Comparison of ENCODE assay signal across 8 cellular contexts in genomic region chr6:13711726-13712484, GRCh38. TPM values are rescaled to one million over a fixed set of nuclear protein-coding genes. Genes with fewer than 3 reads are reported as not detected.
DNase-seq lines count a peak whose midpoint lies in the region; ATAC-seq and TF ChIP-seq lines count a peak whose summit lies in the region.

Gene RANBP9, minus strand, starts transcription at chr6:13711835. Its CDS starts 330 bp downstream, at chr6:13711505.

- peak; percentile 76 for DNase-seq in AG04450 (ENCODE audit: low read depth, low spot score)
- DNase-seq in NCI-H2196 treated with DMSO at 0.1 percent for 48 hours (lab: John Stamatoyannopoulos, UW; ENCODE audit: unreplicated experiment) = peak; percentile 95
- DNase-seq in activated B cell treated with CpG ODN at 0.5 μM for 24 hours = peak; percentile 92
- peak; percentile 88 to 95 for DNase-seq in cardiac fibroblast (ENCODE audit: low read depth in 2 of 2)
- peak; percentile 83 for DNase-seq in inferior parietal cortex (ENCODE audit: extremely low spot score)
- peak; percentile 68 to 80 for DNase-seq in stimulated activated CD4-positive, alpha-beta T cell treated with anti-CD3 and anti-CD28 coated beads, Interleukin-12 subunit alpha, Interleukin-12 subunit beta, amount 100 ng/mL, for 24 hours (ENCODE audit: low read depth in 2 of 2)

- peaks cover 5% of the 10 kb centered on the region; the same call in 1 of the 2 replicates for H3K9me3 ChIP-seq in AG04450 (ENCODE audit: control insufficient read depth, insufficient read depth, low read length)

- intact Hi-C loops in activated B cell treated with CpG ODN at 0.5 μM for 24 hours (cut with micrococcal nuclease) = loop anchor here (1.0 to 5.0 kb wide), 7 partner anchors 35 to 1535 kb away; partner anchors contain the start of genes GFOD1, JARID2, MCUR1 and NOL7

- H3K4me3 ChIP-seq in AG04450 (ENCODE audit: low read depth, low read length) (peak within 1 kb of the TSS; percentile 78), cardiac fibroblast (replicated peaks in 1 of 2; ENCODE audit: low read depth in 2 of 2, low read length in 2 of 2) (peak within 1 kb of the TSS; percentile 80 to 87)

- TF ChIP-seq CTCF in AG04450 (IDR thresholded peaks at IDR 0.05; ENCODE audit: low read depth, low read length) (no peak), activated B cell treated with CpG ODN at 0.5 μM for 24 hours (IDR thresholded peaks at IDR 0.05) (no peak), cardiac fibroblast (IDR thresholded peaks at IDR 0.05; ENCODE audit: low read depth, low read length) (no peak)

- peak within 1 kb of the TSS; percentile 99 for H3K27ac Mint-ChIP-seq in activated B cell treated with CpG ODN at 0.5 μM for 24 hours

- no peaks in the 10 kb centered on the region for H3K27me3 Mint-ChIP-seq in activated B cell treated with CpG ODN at 0.5 μM for 24 hours

- CTCF ChIA-PET in AG04450 (lab: Charles Lee) = interaction anchor here (2.9 kb wide), 1 partner anchor 11 kb away, joined by 9 read pairs; no protein-coding TSS in a partner anchor
- CTCF ChIA-PET in activated B cell treated with CpG ODN at 0.5 μM for 24 hours (lab: Charles Lee) = interaction anchor here (1.3 kb wide), 1 partner anchor 97 kb away, joined by 5 read pairs; the partner anchor contains the start of gene NOL7

- H3K27me3 ChIP-seq in AG04450 (ENCODE audit: control insufficient read depth, insufficient read depth, low read length) = no peaks in the 10 kb centered on the region

- H3K27ac ChIP-seq in AG04450 (ENCODE audit: low read depth, low read length) = peak within 1 kb of the TSS; percentile 75

- H3K36me3 Mint-ChIP-seq in activated B cell treated with CpG ODN at 0.5 μM for 24 hours (ENCODE audit: low read depth) = peaks cover 6% of the 10 kb centered on the region

- POLR2A ChIA-PET in AG04450 (lab: Yijun Ruan, JAX) (interaction anchor here (1.2 kb wide), 1 partner anchor 16 kb away, joined by 3 read pairs; no protein-coding TSS in a partner anchor), activated B cell treated with CpG ODN at 0.5 μM for 24 hours (lab: Charles Lee) (interaction anchor here (0.5 to 4.4 kb wide), 7 partner anchors 30 to 1915 kb away, joined by 3 to 34 read pairs (median 6); partner anchors contain the start of genes MCUR1, NOL7 and SIRT5)

- H3K4me3 Mint-ChIP-seq in activated B cell treated with CpG ODN at 0.5 μM for 24 hours = peak within 1 kb of the TSS; percentile 97

- ATAC-seq in GM18873 (IDR thresholded peaks at IDR 0.05; ENCODE audit: low FRiP score, unreplicated experiment) = peak; percentile 70
- peak; percentile 74 for ATAC-seq in HG03135 (IDR thresholded peaks at IDR 0.05; ENCODE audit: unreplicated experiment)
- ATAC-seq in activated B cell treated with CpG ODN at 0.5 μM for 24 hours (ENCODE audit: low read depth) = peak; percentile 83

- H3K9me3 Mint-ChIP-seq in activated B cell treated with CpG ODN at 0.5 μM for 24 hours = no peaks in the 10 kb centered on the region

- peaks cover 44% of the 10 kb centered on the region for H3K4me1 Mint-ChIP-seq in activated B cell treated with CpG ODN at 0.5 μM for 24 hours

RNA-seq across cellular contexts. Expression of gene RANBP9, which starts in this region (rescaled TPM):
- 37.7 and 38.2 TPM in 2 replicates for polyA plus RNA-seq in AG04450 (2011; rRNA removed)
- polyA minus RNA-seq in AG04450 (2011; rRNA and poly(A)+ RNA removed) = 25.0 and 38.6 TPM in 2 replicates
- total RNA-seq in activated B cell treated with CpG ODN at 0.5 μM for 24 hours = 30.7 and 34.7 TPM in 2 replicates

Comparison
In these comparisons a context has a peak if more than half of its experiments do, and no peak if none do; other contexts are left out.
1. Peak in every context shown above with its lines: DNase-seq, ATAC-seq, H3K4me3 ChIP-seq and H3K27ac ChIP-seq.